6 cellular contexts compared by ENCODE assay signal in the genomic region with DNA sequence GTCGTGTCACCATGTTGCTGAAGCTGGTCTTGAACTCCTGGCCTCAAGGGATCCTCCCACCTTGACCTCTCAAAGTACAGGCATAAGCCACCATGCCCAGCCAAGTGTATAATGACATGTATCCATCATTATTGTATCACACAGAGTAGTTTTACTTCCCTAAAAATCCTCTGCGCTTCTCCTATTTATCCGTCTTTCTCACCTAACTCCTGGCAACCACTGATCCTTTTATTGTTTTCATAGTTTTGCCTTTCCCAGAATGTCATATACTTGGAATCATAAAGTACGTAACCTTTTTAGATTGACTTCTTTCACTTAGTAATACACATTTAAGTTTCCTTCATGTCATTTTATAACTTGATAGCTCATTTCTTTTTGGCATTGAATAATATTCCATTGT.
"Had no signal": no experiment of that assay in that cellular context is flagged by ENCODE, and none has a peak within 500 bp of the region (broad histone marks: within the 10 kb centered on the region; RNA-seq: fewer than 3 reads in every experiment).

No MANE protein-coding gene starts in this region.

- ATAC-seq: GM23338, HepG2 had no signal

- H3K4me3 ChIP-seq: GM23338 had no signal

- DNase-seq: H9, HCEC 1CT had no signal

- FAIRE-seq: H1, H54, HepG2 had no signal
